In the genomic region with DNA sequence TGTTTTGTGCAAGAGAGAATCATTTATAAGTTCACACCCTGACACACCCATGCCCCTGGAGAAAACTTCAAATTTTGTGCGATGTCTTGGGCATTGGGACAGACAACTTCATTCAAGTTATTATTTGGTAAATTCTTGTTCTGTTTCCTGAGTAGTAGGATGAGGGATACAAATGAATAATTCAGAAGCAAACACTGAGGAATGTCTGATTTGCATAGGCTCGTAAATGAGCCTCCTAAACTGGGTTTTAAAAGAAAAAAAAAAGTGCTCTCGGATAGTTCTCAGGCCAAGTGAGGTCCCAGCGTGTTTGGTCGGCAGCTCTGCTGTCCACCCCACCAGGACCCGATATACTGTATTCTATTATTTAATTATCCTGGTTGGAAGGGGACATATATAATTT, we compare ENCODE assay signal across 13 cellular contexts.
DNase-seq lines count a peak whose midpoint lies in the region; ATAC-seq and TF ChIP-seq lines count a peak whose summit lies in the region.
"Had no signal": no experiment of that assay in that cellular context is flagged by ENCODE, and none has a peak within 500 bp of the region (broad histone marks: within the 10 kb centered on the region; RNA-seq: fewer than 3 reads in every experiment).

No MANE protein-coding gene starts in this region.

- peak overlapping the region; percentile 70 for H3K27ac ChIP-seq in ACC112 (ENCODE audit: low read depth, low read length)
- H3K27ac ChIP-seq: BLaER1 treated with 17β-estradiol and CSF1 and Interleukin-3, amounts not matched to agents 10 nM and 100 nM had no signal

- H3K4me1 ChIP-seq in ACC112 (ENCODE audit: control insufficient read depth, insufficient read depth, low read length, unreplicated experiment): peaks cover 32% of the 10 kb centered on the region

- no peaks in the 10 kb centered on the region for H3K79me2 ChIP-seq in ACC112 (ENCODE audit: control insufficient read depth, insufficient read depth, low read length, unreplicated experiment)

- H3K4me3 Mint-ChIP-seq in type B pancreatic cell: no peak overlapping the region
- H3K4me3 Mint-ChIP-seq: CD8-positive, alpha-beta T cell; IgD-negative memory B cell had no signal

- no peak for TF ChIP-seq CTCF in type B pancreatic cell (conservative IDR thresholded peaks at IDR 0.05)

- H3K27me3 ChIP-seq in ACC112 (ENCODE audit: insufficient read depth, low read length): no peaks in the 10 kb centered on the region
- H3K27me3 ChIP-seq: BLaER1 treated with 17β-estradiol and CSF1 and Interleukin-3, amounts not matched to agents 10 nM and 100 nM had no signal

- peaks cover 6% of the 10 kb centered on the region for H3K4me1 Mint-ChIP-seq in type B pancreatic cell (ENCODE audit: unreplicated experiment)
- H3K4me1 Mint-ChIP-seq: IgD-negative memory B cell had no signal

- DNase-seq in NCI-H526 (lab: John Stamatoyannopoulos, UW) (peak; percentile 4 to 47), astrocyte of the hippocampus (ENCODE audit: low read depth, low spot score) (peak; percentile 42), type B pancreatic cell (ENCODE audit: extremely low spot score, unreplicated experiment) (no peak), NCI-H1436 (lab: John Stamatoyannopoulos, UW) (no peak)
- DNase-seq in central memory CD4-positive, alpha-beta T cell: no peak
- DNase-seq: CD8-positive, alpha-beta T cell; GOT3; NCI-H187; NCI-H446 treated with DMSO at 0.1 percent for 48 hours had no signal

- ATAC-seq in HG02588 (IDR thresholded peaks at IDR 0.05; ENCODE audit: unreplicated experiment): no peak
- ATAC-seq: CD8-positive, alpha-beta T cell had no signal

- no peak overlapping the region for H3K4me3 ChIP-seq in ACC112 (ENCODE audit: low read depth, low read length)
- H3K4me3 ChIP-seq: BLaER1 treated with 17β-estradiol and CSF1 and Interleukin-3, amounts not matched to agents 10 nM and 100 nM had no signal

- H3K27ac Mint-ChIP-seq in type B pancreatic cell: peak overlapping the region; percentile 25
- H3K27ac Mint-ChIP-seq: CD8-positive, alpha-beta T cell had no signal

- no peak overlapping the region for H2AFZ ChIP-seq in ACC112 (ENCODE audit: low read length, unreplicated experiment)

- no peaks in the 10 kb centered on the region for H3K9me3 Mint-ChIP-seq in type B pancreatic cell
- H3K9me3 Mint-ChIP-seq: CD8-positive, alpha-beta T cell; IgD-negative memory B cell had no signal

- H3K27me3 Mint-ChIP-seq in type B pancreatic cell: no peaks in the 10 kb centered on the region

- H3K36me3 Mint-ChIP-seq in type B pancreatic cell: no peaks in the 10 kb centered on the region
- H3K36me3 Mint-ChIP-seq: CD8-positive, alpha-beta T cell; IgD-negative memory B cell had no signal

- H3K36me3 ChIP-seq in ACC112 (ENCODE audit: insufficient read depth, low read length): no peaks in the 10 kb centered on the region
- H3K36me3 ChIP-seq: BLaER1 treated with 17β-estradiol and CSF1 and Interleukin-3, amounts not matched to agents 10 nM and 100 nM had no signal

Comparison
In these comparisons a context has a peak if more than half of its experiments do, and no peak if none do; other contexts are left out.
1. DNase-seq: peak in NCI-H526 (2 of 2) and astrocyte of the hippocampus (single experiment); none in type B pancreatic cell (single experiment), central memory CD4-positive, alpha-beta T cell (single experiment) and NCI-H1436 (single experiment).